ENCODE assay signal across 26 cellular contexts in the genomic region with DNA sequence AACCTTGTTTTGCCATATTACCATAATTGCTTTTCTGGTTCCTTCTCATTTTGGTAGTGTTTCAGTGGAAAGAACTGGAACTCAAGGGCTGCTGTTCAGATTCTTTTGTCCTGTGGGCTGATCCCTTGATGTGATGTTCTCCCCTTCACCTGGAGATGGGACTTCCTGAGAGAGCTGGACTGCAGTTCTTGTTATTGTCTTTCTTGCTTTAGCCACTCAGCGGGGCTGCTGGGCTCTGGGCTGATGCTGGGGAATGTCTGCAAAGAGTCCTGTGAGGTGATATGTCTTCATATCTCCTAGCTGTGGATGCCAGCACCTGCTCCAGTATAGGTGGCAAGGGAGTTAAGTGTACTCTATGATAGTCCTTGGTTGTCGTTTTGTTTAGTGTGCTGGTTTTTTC.
"Had no signal": no experiment of that assay in that cellular context is flagged by ENCODE, and none has a peak within 500 bp of the region (broad histone marks: within the 10 kb centered on the region; RNA-seq: fewer than 3 reads in every experiment).

No MANE protein-coding gene starts in this region.

- H3K27me3 ChIP-seq: adrenal gland, body of pancreas, colonic mucosa, gastrocnemius medialis, heart left ventricle had no signal

- H3K4me3 ChIP-seq: adrenal gland, body of pancreas, colonic mucosa, gastrocnemius medialis, heart left ventricle had no signal

- H3K27ac ChIP-seq: adrenal gland, body of pancreas, colonic mucosa, gastrocnemius medialis, heart left ventricle had no signal

- H3K9me3 Mint-ChIP-seq: activated naive CD4-positive, alpha-beta T cell treated with anti-CD3 and anti-CD28 coated beads, Interleukin-2, amount 50 U/mL, for 24 hours had no signal

- H3K9me3 ChIP-seq: adrenal gland, body of pancreas, colonic mucosa, gastrocnemius medialis had no signal

- H3K36me3 ChIP-seq: adrenal gland, colonic mucosa, gastrocnemius medialis, heart left ventricle had no signal

- H3K4me1 ChIP-seq: adrenal gland, body of pancreas, colonic mucosa, gastrocnemius medialis, heart left ventricle had no signal

- DNase-seq: activated CD4-positive, alpha-beta memory T cell treated with anti-CD3 and anti-CD28 coated beads for 36 hours; activated CD4-positive, alpha-beta T cell treated with anti-CD3 and anti-CD28 coated beads for 48 hours; activated CD4-positive, alpha-beta T cell treated with anti-CD3 and anti-CD28 coated beads, Interleukin-2, amount 50 U/mL, for 1 hour; activated CD8-positive, alpha-beta memory T cell treated with anti-CD3 and anti-CD28 coated beads, Interleukin-2, amount 10 ng/mL, durations not matched to agents 7 days and 5 days; activated CD8-positive, alpha-beta memory T cell treated with anti-CD3 and anti-CD28 coated beads, Interleukin-2, amount 50 U/mL, for 4 hours; activated CD8-positive, alpha-beta T cell treated with anti-CD3 and anti-CD28 coated beads, Interleukin-2, amount 10 ng/mL, durations not matched to agents 7 days and 5 days; activated gamma-delta T cell; activated naive CD4-positive, alpha-beta T cell; activated naive CD8-positive, alpha-beta T cell treated with anti-CD3 and anti-CD28 coated beads for 36 hours; activated naive CD8-positive, alpha-beta T cell treated with anti-CD3 and anti-CD28 coated beads, Interleukin-2, amount 50 U/mL, for 24 hours; activated T-cell treated with anti-CD3 and anti-CD28 coated beads, Interleukin-2, amount 50 U/mL, for 24 hours; activated T-cell treated with anti-CD3 and anti-CD28 coated beads, Interleukin-2, amount 50 U/mL, for 72 hours; adrenal gland; amygdala; aorta; caudate nucleus; cerebellar nuclear complex; colonic mucosa; effector CD8-positive, alpha-beta T cell; foreskin fibroblast; gastrocnemius medialis; glutamatergic neuron; heart left ventricle; T-helper 2 cell had no signal

- H3K27me3 Mint-ChIP-seq: activated CD4-positive, alpha-beta memory T cell treated with anti-CD3 and anti-CD28 coated beads for 36 hours; activated CD8-positive, alpha-beta memory T cell treated with anti-CD3 and anti-CD28 coated beads, Interleukin-2, amount 10 ng/mL, durations not matched to agents 7 days and 5 days; activated naive CD4-positive, alpha-beta T cell treated with anti-CD3 and anti-CD28 coated beads, Interleukin-2, amount 50 U/mL, for 24 hours; activated naive CD8-positive, alpha-beta T cell treated with anti-CD3 and anti-CD28 coated beads for 36 hours; activated naive CD8-positive, alpha-beta T cell treated with anti-CD3 and anti-CD28 coated beads, Interleukin-2, amount 50 U/mL, for 24 hours; activated T-cell treated with anti-CD3 and anti-CD28 coated beads, Interleukin-2, amount 50 U/mL, for 24 hours had no signal

- H3K27ac Mint-ChIP-seq: activated CD4-positive, alpha-beta memory T cell treated with anti-CD3 and anti-CD28 coated beads for 36 hours; activated CD8-positive, alpha-beta memory T cell treated with anti-CD3 and anti-CD28 coated beads, Interleukin-2, amount 10 ng/mL, durations not matched to agents 7 days and 5 days; activated CD8-positive, alpha-beta T cell treated with anti-CD3 and anti-CD28 coated beads, Interleukin-2, amount 10 ng/mL, durations not matched to agents 7 days and 5 days; activated naive CD4-positive, alpha-beta T cell treated with anti-CD3 and anti-CD28 coated beads, Interleukin-2, amount 50 U/mL, for 24 hours; activated naive CD8-positive, alpha-beta T cell treated with anti-CD3 and anti-CD28 coated beads for 36 hours; activated naive CD8-positive, alpha-beta T cell treated with anti-CD3 and anti-CD28 coated beads, Interleukin-2, amount 50 U/mL, for 24 hours; activated T-cell treated with anti-CD3 and anti-CD28 coated beads, Interleukin-2, amount 50 U/mL, for 24 hours; activated T-cell treated with anti-CD3 and anti-CD28 coated beads, Interleukin-2, amount 50 U/mL, for 72 hours had no signal

- H3K4me3 Mint-ChIP-seq: activated CD4-positive, alpha-beta memory T cell treated with anti-CD3 and anti-CD28 coated beads for 36 hours; activated CD8-positive, alpha-beta memory T cell treated with anti-CD3 and anti-CD28 coated beads, Interleukin-2, amount 10 ng/mL, durations not matched to agents 7 days and 5 days; activated CD8-positive, alpha-beta T cell treated with anti-CD3 and anti-CD28 coated beads, Interleukin-2, amount 10 ng/mL, durations not matched to agents 7 days and 5 days; activated naive CD4-positive, alpha-beta T cell treated with anti-CD3 and anti-CD28 coated beads, Interleukin-2, amount 50 U/mL, for 24 hours; activated naive CD8-positive, alpha-beta T cell treated with anti-CD3 and anti-CD28 coated beads for 36 hours; activated naive CD8-positive, alpha-beta T cell treated with anti-CD3 and anti-CD28 coated beads, Interleukin-2, amount 50 U/mL, for 24 hours; activated T-cell treated with anti-CD3 and anti-CD28 coated beads, Interleukin-2, amount 50 U/mL, for 24 hours; activated T-cell treated with anti-CD3 and anti-CD28 coated beads, Interleukin-2, amount 50 U/mL, for 72 hours had no signal

- ATAC-seq: activated CD8-positive, alpha-beta memory T cell treated with anti-CD3 and anti-CD28 coated beads, Interleukin-2, amount 10 ng/mL, durations not matched to agents 7 days and 5 days; activated CD8-positive, alpha-beta T cell treated with anti-CD3 and anti-CD28 coated beads, Interleukin-2, amount 10 ng/mL, durations not matched to agents 7 days and 5 days; activated naive CD8-positive, alpha-beta T cell treated with anti-CD3 and anti-CD28 coated beads, Interleukin-2, amount 50 U/mL, for 24 hours; activated T-cell treated with anti-CD3 and anti-CD28 coated beads, Interleukin-2, amount 50 U/mL, for 72 hours; body of pancreas; gastrocnemius medialis; heart left ventricle had no signal

- H3K4me1 Mint-ChIP-seq: activated CD8-positive, alpha-beta memory T cell treated with anti-CD3 and anti-CD28 coated beads, Interleukin-2, amount 10 ng/mL, durations not matched to agents 7 days and 5 days; activated naive CD4-positive, alpha-beta T cell treated with anti-CD3 and anti-CD28 coated beads, Interleukin-2, amount 50 U/mL, for 24 hours; activated naive CD8-positive, alpha-beta T cell treated with anti-CD3 and anti-CD28 coated beads for 36 hours; activated naive CD8-positive, alpha-beta T cell treated with anti-CD3 and anti-CD28 coated beads, Interleukin-2, amount 50 U/mL, for 24 hours had no signal
